ENCODE assay signal across 15 cellular contexts in the genomic region with DNA sequence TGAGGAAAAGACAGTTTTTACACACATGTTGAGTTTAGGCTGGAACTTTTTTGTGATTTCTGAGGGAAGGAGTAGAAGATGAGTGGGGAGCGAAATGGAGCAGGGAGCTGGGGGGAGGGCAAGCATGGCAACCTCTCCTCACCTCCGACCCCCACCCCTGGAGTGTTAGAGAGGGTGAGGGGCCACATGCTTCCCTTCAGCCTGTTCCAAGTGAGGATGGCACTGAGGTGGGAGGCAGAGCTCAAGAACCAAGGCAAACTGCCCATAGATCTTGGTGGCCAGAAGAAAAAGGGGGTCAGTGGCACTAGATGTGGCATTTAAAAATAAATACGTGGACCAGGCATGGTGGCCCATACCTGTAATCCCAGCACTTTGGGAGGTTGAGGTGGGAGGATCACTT. TPM values are rescaled to one million over a fixed set of nuclear protein-coding genes. Genes with fewer than 3 reads are reported as not detected.
DNase-seq lines count a peak whose midpoint lies in the region; ATAC-seq and TF ChIP-seq lines count a peak whose summit lies in the region.
"Had no signal": no experiment of that assay in that cellular context is flagged by ENCODE, and none has a peak within 500 bp of the region (broad histone marks: within the 10 kb centered on the region; RNA-seq: fewer than 3 reads in every experiment).

No MANE protein-coding gene starts in this region.

- H4K8ac ChIP-seq in neuronal stem cell (ENCODE audit: low read depth, low read length) = no peak overlapping the region

- peak overlapping the region; percentile 75; the same call in 1 of the 2 replicates for H3K27ac ChIP-seq in VCaP
- H3K27ac ChIP-seq in neuronal stem cell (replicated peaks; ENCODE audit: low read length) = no peak overlapping the region
- H3K27ac ChIP-seq: pancreas, uterus had no signal

- peaks cover 4 to 20% (median 16%) of the 10 kb centered on the region in 3 experiments for H3K27me3 ChIP-seq in neuronal stem cell (ENCODE audit: control insufficient read depth in 3 of 3, insufficient read depth in 3 of 3, low read depth in 1 of 3, low read length in 3 of 3)
- H3K27me3 ChIP-seq: pancreas had no signal

- intact Hi-C loops in left colon (cut with DNase I, micrococcal nuclease) = no loop called here

- DNase-seq in activated CD4-positive, alpha-beta T cell treated with anti-CD3 and anti-CD28 coated beads, Interleukin-2, amount 10 ng/mL, durations not matched to agents 7 days and 5 days = no peak
- no peak for DNase-seq in activated CD4-positive, alpha-beta T cell treated with anti-CD3 and anti-CD28 coated beads for 4 hours
- DNase-seq in epithelial cell of proximal tubule (ENCODE audit: low read depth) (no peak), neuronal stem cell (ENCODE audit: low spot score) (no peak), iPS-NIHi11 (ENCODE audit: low spot score) (no peak), RPMI8226 (no peak), left colon (no peak)
- DNase-seq: NCI-H345, T-helper 9 cell, uterus had no signal

- no peak overlapping the region for H3K27ac Mint-ChIP-seq in activated CD4-positive, alpha-beta T cell treated with anti-CD3 and anti-CD28 coated beads, Interleukin-2, amount 10 ng/mL, durations not matched to agents 7 days and 5 days

- ATAC-seq in left colon = no peak

- H3K4me2 ChIP-seq in neuronal stem cell (ENCODE audit: insufficient read depth, low read length, poor library complexity, severe bottlenecking) = peak overlapping the region; percentile 99

- peak overlapping the region; percentile 71 for H3K4me3 Mint-ChIP-seq in activated CD4-positive, alpha-beta T cell treated with anti-CD3 and anti-CD28 coated beads, Interleukin-2, amount 10 ng/mL, durations not matched to agents 7 days and 5 days

- CTCF ChIA-PET in activated CD4-positive, alpha-beta T cell treated with anti-CD3 and anti-CD28 coated beads, Interleukin-2, amount 10 ng/mL, durations not matched to agents 7 days and 5 days (lab: Charles Lee) = interaction anchor here (1.0 to 3.6 kb wide), 2 partner anchors 19 to 259 kb away, joined by 3 to 15 read pairs; partner anchors contain the start of gene DNPH1

- no peak overlapping the region for H3K18ac ChIP-seq in neuronal stem cell (ENCODE audit: low read length)

- peaks cover 12 to 20% of the 10 kb centered on the region in 2 donors for H3K4me1 ChIP-seq in neuronal stem cell (ENCODE audit: control insufficient read depth in 2 of 2, insufficient read depth in 1 of 2, low read depth in 1 of 2, low read length in 2 of 2)
- H3K4me1 ChIP-seq: pancreas had no signal

- no CpG with 5 or more reads among the region's 3 CpGs for WGBS in neuronal stem cell (ENCODE audit: extremely low coverage in 2 of 2, insufficient read length in 2 of 2, insufficient replicate concordance in 1 of 2), 2 donors

- H2BK15ac ChIP-seq in neuronal stem cell (ENCODE audit: low read length) = no peak overlapping the region

- H2BK12ac ChIP-seq in neuronal stem cell (ENCODE audit: low read length) = peak overlapping the region; percentile 46

- no peak overlapping the region for H3K9ac ChIP-seq in neuronal stem cell (ENCODE audit: low read depth, low read length, poor library complexity)

- H2AFZ ChIP-seq in neuronal stem cell (ENCODE audit: low read length) = peak overlapping the region; percentile 88

- no peak for TF ChIP-seq CTCF in VCaP (conservative IDR thresholded peaks at IDR 0.05)
- no peak for TF ChIP-seq CTCF in epithelial cell of proximal tubule (conservative IDR thresholded peaks at IDR 0.05; ENCODE audit: low read depth, low read length)

- H3K4me1 Mint-ChIP-seq in activated CD4-positive, alpha-beta T cell treated with anti-CD3 and anti-CD28 coated beads, Interleukin-2, amount 10 ng/mL, durations not matched to agents 7 days and 5 days = peaks cover 25% of the 10 kb centered on the region

- no peak overlapping the region for H3K14ac ChIP-seq in neuronal stem cell (ENCODE audit: low read length)

- no peak overlapping the region for H3K4ac ChIP-seq in neuronal stem cell (ENCODE audit: low read length)

- no peaks in the 10 kb centered on the region for H3K36me3 ChIP-seq in neuronal stem cell (replicated peaks in 1 of 2; ENCODE audit: control insufficient read depth in 2 of 2, insufficient read depth in 2 of 2, low read length in 2 of 2)
- H3K36me3 ChIP-seq: pancreas, uterus had no signal

- H3K27me3 Mint-ChIP-seq in activated CD4-positive, alpha-beta T cell treated with anti-CD3 and anti-CD28 coated beads, Interleukin-2, amount 10 ng/mL, durations not matched to agents 7 days and 5 days = peaks cover 23% of the 10 kb centered on the region

- H2BK5ac ChIP-seq in neuronal stem cell (ENCODE audit: low read length) = no peak overlapping the region

- H3K4me3 ChIP-seq in epithelial cell of proximal tubule (ENCODE audit: low read depth, low read length) (peak overlapping the region; percentile 70), neuronal stem cell (ENCODE audit: low read length in 2 of 2) (peak overlapping the region in 1 of 2 donors; percentile 77)

- POLR2A ChIA-PET in activated CD4-positive, alpha-beta T cell treated with anti-CD3 and anti-CD28 coated beads, Interleukin-2, amount 10 ng/mL, durations not matched to agents 7 days and 5 days (lab: Charles Lee) = no interaction called here

- H3K9me3 Mint-ChIP-seq in activated CD4-positive, alpha-beta T cell treated with anti-CD3 and anti-CD28 coated beads, Interleukin-2, amount 10 ng/mL, durations not matched to agents 7 days and 5 days = no peaks in the 10 kb centered on the region

- no peak overlapping the region for H2BK120ac ChIP-seq in neuronal stem cell (ENCODE audit: low read depth, low read length)

- H3K36me3 Mint-ChIP-seq in activated CD4-positive, alpha-beta T cell treated with anti-CD3 and anti-CD28 coated beads, Interleukin-2, amount 10 ng/mL, durations not matched to agents 7 days and 5 days (ENCODE audit: low read depth) = no peaks in the 10 kb centered on the region

- no peaks in the 10 kb centered on the region for H3K9me3 ChIP-seq in neuronal stem cell (replicated peaks in 1 of 2; ENCODE audit: control insufficient read depth in 2 of 2, insufficient read depth in 1 of 2, low read depth in 1 of 2, low read length in 2 of 2)
- H3K9me3 ChIP-seq: A549, pancreas, uterus had no signal

- H2AK5ac ChIP-seq in neuronal stem cell (ENCODE audit: low read depth, low read length) = no peak overlapping the region

- H3K79me1 ChIP-seq in neuronal stem cell (ENCODE audit: low read depth, low read length) = no peaks in the 10 kb centered on the region

- H3K23ac ChIP-seq in neuronal stem cell (ENCODE audit: low read depth, low read length, poor library complexity) = no peak overlapping the region

- H4K91ac ChIP-seq in neuronal stem cell (ENCODE audit: low read depth, low read length, poor library complexity) = no peak overlapping the region

RNA-seq across cellular contexts. Expression of gene TTBK1, which starts 4.8 kb away (rescaled TPM):
- total RNA-seq in activated CD4-positive, alpha-beta T cell treated with anti-CD3 and anti-CD28 coated beads, Interleukin-2, amount 10 ng/mL, durations not matched to agents 7 days and 5 days = under 1 TPM; 0.07 to 0.12 TPM
- total RNA-seq in epithelial cell of proximal tubule (under 0.01 and 0.07 TPM in 2 replicates), left colon (under 1 TPM; 0.18 to 0.53 TPM)
- 1.5 TPM for polyA plus RNA-seq in neuronal stem cell (2013, experiment 1 of 2)
- 1.5 TPM for polyA plus RNA-seq in neuronal stem cell (2013, experiment 2 of 2)

RNA-seq across cellular contexts. Expression of gene DNPH1, which starts 18.8 kb away (rescaled TPM):
- total RNA-seq in activated CD4-positive, alpha-beta T cell treated with anti-CD3 and anti-CD28 coated beads, Interleukin-2, amount 10 ng/mL, durations not matched to agents 7 days and 5 days = 10 to 100 TPM; 36.7 to 48.6 TPM
- 140 and 299 TPM in 2 replicates for total RNA-seq in epithelial cell of proximal tubule
- polyA plus RNA-seq in neuronal stem cell (2013, experiment 1 of 2) = 110 TPM
- polyA plus RNA-seq in neuronal stem cell (2013, experiment 2 of 2) = 110 TPM
- total RNA-seq in left colon = 10 to 100 TPM; 65.7 to 67.3 TPM

RNA-seq across cellular contexts. Expression of gene SLC22A7, which starts 50.0 kb away (rescaled TPM):
- total RNA-seq in activated CD4-positive, alpha-beta T cell treated with anti-CD3 and anti-CD28 coated beads, Interleukin-2, amount 10 ng/mL, durations not matched to agents 7 days and 5 days = not detected
- total RNA-seq in epithelial cell of proximal tubule = not detected in 2 replicates
- polyA plus RNA-seq in neuronal stem cell (2013, experiment 1 of 2) = 0.01 TPM
- polyA plus RNA-seq in neuronal stem cell (2013, experiment 2 of 2) = not detected
- total RNA-seq in left colon = not detected
- total RNA-seq: glomerular endothelial cell, lung, uterus had no signal
- polyA plus RNA-seq: A549, lung, pancreas had no signal
